ENCODE assay signal across 23 cellular contexts in the genomic region with DNA sequence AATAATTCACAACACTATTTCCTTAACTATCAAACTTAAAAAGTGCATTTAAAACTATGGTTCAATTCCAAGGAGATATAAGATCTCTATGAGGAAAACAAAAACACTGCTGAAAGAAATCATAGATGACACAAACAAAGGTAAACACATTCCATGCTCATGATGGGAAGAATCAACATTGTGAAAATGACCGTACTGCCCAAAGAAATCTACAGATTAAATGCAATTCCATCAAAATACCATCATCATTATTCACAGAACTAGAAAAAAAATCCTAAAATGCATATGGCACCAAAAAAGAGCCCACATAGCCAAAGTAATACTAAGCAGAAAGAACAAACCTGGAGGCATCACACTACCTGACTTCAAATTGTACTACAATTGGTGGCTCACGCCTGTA.
"Had no signal": no experiment of that assay in that cellular context is flagged by ENCODE, and none has a peak within 500 bp of the region (broad histone marks: within the 10 kb centered on the region; RNA-seq: fewer than 3 reads in every experiment).

No MANE protein-coding gene starts in this region.

- H3K79me2 ChIP-seq: parathyroid adenoma had no signal

- H3K9ac ChIP-seq: parathyroid adenoma had no signal

- ATAC-seq: activated CD8-positive, alpha-beta T cell treated with anti-CD3 and anti-CD28 coated beads, Interleukin-2, amount 10 ng/mL, durations not matched to agents 7 days and 5 days; activated naive CD4-positive, alpha-beta T cell treated with anti-CD3 and anti-CD28 coated beads, Interleukin-2, amount 50 U/mL, for 72 hours; lower lobe of right lung had no signal

- H3K27me3 ChIP-seq: adrenal gland, esophagus squamous epithelium, heart left ventricle, right lobe of liver, suprapubic skin, tibial nerve, uterus had no signal

- H2AFZ ChIP-seq: parathyroid adenoma had no signal

- H3K27ac ChIP-seq: adrenal gland, esophagus squamous epithelium, lower lobe of right lung, parathyroid adenoma, right lobe of liver, skin epidermis, suprapubic skin, tibial nerve, uterus, WERI-Rb-1 had no signal

- H3K4me3 ChIP-seq: adrenal gland, esophagus squamous epithelium, heart left ventricle, lower lobe of right lung, mucosa of descending colon, right lobe of liver, skin epidermis, suprapubic skin, tibial nerve, uterus had no signal

- DNase-seq: activated CD4-positive, alpha-beta T cell treated with anti-CD3 and anti-CD28 coated beads, Interleukin-2, amount 10 ng/mL, durations not matched to agents 7 days and 5 days; activated CD4-positive, CD25-positive, alpha-beta regulatory T cell treated with anti-CD3 and anti-CD28 coated beads, Interleukin-2, amount 50 U/mL, for 72 hours; activated CD8-positive, alpha-beta T cell treated with anti-CD3 and anti-CD28 coated beads, Interleukin-2, amount 10 ng/mL, durations not matched to agents 7 days and 5 days; adrenal gland; effector memory CD4-positive, alpha-beta T cell; esophagus squamous epithelium; heart left ventricle; islet precursor cell; lower lobe of right lung; mesendoderm; nephron progenitor cell; nucleus accumbens; stimulated activated CD4-positive, alpha-beta T cell treated with anti-CD3 and anti-CD28 coated beads, Interleukin-1b, Interleukin-23, amount 100 ng/mL, for 48 hours; T-helper 2 cell; uterus; WERI-Rb-1 had no signal

- H3K9me3 ChIP-seq: adrenal gland, esophagus squamous epithelium, heart left ventricle, lower lobe of right lung, mucosa of descending colon, right lobe of liver, suprapubic skin, tibial nerve, uterus had no signal

- H3K4me1 ChIP-seq: adrenal gland, lower lobe of right lung, parathyroid adenoma, tibial nerve, uterus had no signal

- H3K36me3 ChIP-seq: adrenal gland, esophagus squamous epithelium, heart left ventricle, lower lobe of right lung, right lobe of liver, suprapubic skin, tibial nerve, uterus, WERI-Rb-1 had no signal
